ENCODE assay signal across 1 cellular context in genomic region chr2:219499555-219499954, GRCh38.
TF ChIP-seq lines count a peak whose summit lies in the region.

No MANE protein-coding gene starts in this region.

TF ChIP-seq in H1, 55 proteins besides CTCF, POLR2A, EP300 and RAD21:
- TF ChIP-seq, protein P1, sequence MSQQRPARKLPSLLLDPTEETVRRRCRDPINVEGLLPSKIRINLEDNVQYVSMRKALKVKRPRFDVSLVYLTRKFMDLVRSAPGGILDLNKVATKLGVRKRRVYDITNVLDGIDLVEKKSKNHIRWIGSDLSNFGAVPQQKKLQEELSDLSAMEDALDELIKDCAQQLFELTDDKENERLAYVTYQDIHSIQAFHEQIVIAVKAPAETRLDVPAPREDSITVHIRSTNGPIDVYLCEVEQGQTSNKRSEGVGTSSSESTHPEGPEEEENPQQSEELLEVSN (IDR thresholded peaks at IDR 0.05): no peak
- no peak for TF ChIP-seq KDM4A (IDR thresholded peaks at IDR 0.05; ENCODE audit: low read depth, low read length, severe bottlenecking)
- TF ChIP-seq KDM1A (IDR thresholded peaks at IDR 0.05; ENCODE audit: borderline replicate concordance, low read length): no peak
- TF ChIP-seq CBX8 (IDR thresholded peaks at IDR 0.05; ENCODE audit: borderline replicate concordance, low read depth, low read length): no peak
- no peak for TF ChIP-seq BCL11A (IDR thresholded peaks at IDR 0.05; ENCODE audit: low read depth in 2 of 2, low read length in 2 of 2)
- TF ChIP-seq EZH2 (IDR thresholded peaks at IDR 0.05; ENCODE audit: low read depth, low read length, severe bottlenecking): no peak
- no peak for TF ChIP-seq POLR2AphosphoS5 (IDR thresholded peaks at IDR 0.05; ENCODE audit: low read depth, low read length)
- no peak for TF ChIP-seq TBP (IDR thresholded peaks at IDR 0.05; ENCODE audit: low read depth, low read length)
- TF ChIP-seq, protein P2, sequence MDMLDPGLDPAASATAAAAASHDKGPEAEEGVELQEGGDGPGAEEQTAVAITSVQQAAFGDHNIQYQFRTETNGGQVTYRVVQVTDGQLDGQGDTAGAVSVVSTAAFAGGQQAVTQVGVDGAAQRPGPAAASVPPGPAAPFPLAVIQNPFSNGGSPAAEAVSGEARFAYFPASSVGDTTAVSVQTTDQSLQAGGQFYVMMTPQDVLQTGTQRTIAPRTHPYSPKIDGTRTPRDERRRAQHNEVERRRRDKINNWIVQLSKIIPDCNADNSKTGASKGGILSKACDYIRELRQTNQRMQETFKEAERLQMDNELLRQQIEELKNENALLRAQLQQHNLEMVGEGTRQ (IDR thresholded peaks at IDR 0.05; ENCODE audit: low read length): no peak
- TF ChIP-seq, protein P3, sequence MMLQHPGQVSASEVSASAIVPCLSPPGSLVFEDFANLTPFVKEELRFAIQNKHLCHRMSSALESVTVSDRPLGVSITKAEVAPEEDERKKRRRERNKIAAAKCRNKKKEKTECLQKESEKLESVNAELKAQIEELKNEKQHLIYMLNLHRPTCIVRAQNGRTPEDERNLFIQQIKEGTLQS (IDR thresholded peaks at IDR 0.05; ENCODE audit: insufficient read depth, low read depth, low read length): no peak
- TF ChIP-seq GABPA (IDR thresholded peaks at IDR 0.05; ENCODE audit: borderline replicate concordance, insufficient read depth, low read length): no peak
